8 cellular contexts compared by ENCODE assay signal in the genomic region with DNA sequence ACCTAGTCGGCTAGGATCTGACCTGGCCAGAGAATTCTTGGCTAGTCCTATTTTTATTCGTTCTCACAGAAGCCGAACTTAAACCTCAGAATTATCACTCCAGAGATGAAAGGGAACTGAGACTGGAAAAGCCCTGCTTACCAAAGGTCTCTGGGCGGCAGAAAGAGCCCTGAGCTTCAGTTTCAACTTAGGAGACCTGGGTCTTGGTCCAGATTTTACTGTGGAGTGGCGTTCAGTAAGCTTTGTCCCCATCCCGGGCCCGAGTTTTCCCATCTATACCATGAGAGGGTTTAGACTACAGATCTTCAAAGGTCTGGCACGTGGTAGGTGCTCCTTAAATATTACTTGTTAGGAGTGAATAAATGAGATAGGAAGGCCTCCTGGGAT. TPM values are rescaled to one million over a fixed set of nuclear protein-coding genes. Genes with fewer than 3 reads are reported as not detected.
A peak's percentile ranks its signal among the peaks of the same experiment; 100 is the strongest.
DNase-seq lines count a peak whose midpoint lies in the region; ATAC-seq and TF ChIP-seq lines count a peak whose summit lies in the region.

No MANE protein-coding gene starts in this region.

- H3K9me3 ChIP-seq in MM.1S (replicated peaks; ENCODE audit: insufficient read depth, low read length) = no peaks in the 10 kb centered on the region
- no peaks in the 10 kb centered on the region for H3K9me3 ChIP-seq in muscle layer of colon (ENCODE audit: low read length)

- H3K4me2 ChIP-seq in MM.1S (ENCODE audit: low read depth, low read length) = peak overlapping the region; percentile 96

- peaks cover 25% of the 10 kb centered on the region for H3K4me1 Mint-ChIP-seq in chondrocyte (ENCODE audit: low read depth)

- TF ChIP-seq CTCF in MM.1S (IDR thresholded peaks at IDR 0.05; ENCODE audit: low read length) (no peak), chondrocyte (IDR thresholded peaks at IDR 0.05) (no peak)

- ATAC-seq in esophagus mucosa = no peak

- H3K9ac ChIP-seq in MM.1S (ENCODE audit: low read length) (peak overlapping the region; percentile 77), muscle layer of colon (ENCODE audit: low read length) (peak overlapping the region; percentile 90)

- H2AFZ ChIP-seq in MM.1S (ENCODE audit: low read length) = peak overlapping the region; percentile 59

- peaks cover 41% of the 10 kb centered on the region for H3K79me2 ChIP-seq in MM.1S (ENCODE audit: low read length)

- H3K27me3 ChIP-seq in MM.1S (replicated peaks; ENCODE audit: insufficient read depth, low read length) (no peaks in the 10 kb centered on the region), muscle layer of colon (ENCODE audit: control insufficient read depth in 1 of 2, insufficient read depth in 2 of 2, low read length in 2 of 2) (no peaks in the 10 kb centered on the region)

- peak overlapping the region; percentile 90 for H3K27ac Mint-ChIP-seq in chondrocyte (ENCODE audit: unreplicated experiment)

- H4K20me1 ChIP-seq in MM.1S (ENCODE audit: insufficient read depth, low read length) = no peaks in the 10 kb centered on the region

- DNase-seq in stimulated activated CD4-positive, alpha-beta T cell treated with anti-CD3 and anti-CD28 coated beads, Interleukin-15, amount 100 ng/mL, for 24 hours = peak; percentile 11
- no peak for DNase-seq in stimulated activated CD4-positive, alpha-beta T cell treated with anti-CD3 and anti-CD28 coated beads, Interleukin-4, amount 100 ng/mL, for 24 hours
- DNase-seq in MM.1S (peak; percentile 35), chondrocyte (ENCODE audit: low spot score) (no peak), amniotic stem cell (lab: John Stamatoyannopoulos, UW) (no peak)
- DNase-seq in activated CD8-positive, alpha-beta memory T cell treated with anti-CD3 and anti-CD28 coated beads, Interleukin-2, amount 50 U/mL, for 48 hours = no peak

- H3K9me2 ChIP-seq in MM.1S (replicated peaks; ENCODE audit: insufficient read depth, low read length) = no peaks in the 10 kb centered on the region

- H3K4me3 Mint-ChIP-seq in chondrocyte (ENCODE audit: unreplicated experiment) = peak overlapping the region; percentile 97

- H3K36me3 ChIP-seq in MM.1S (replicated peaks; ENCODE audit: insufficient read depth, low read length) (no peaks in the 10 kb centered on the region), muscle layer of colon (ENCODE audit: insufficient read depth, low read length) (no peaks in the 10 kb centered on the region)

- peaks cover 7% of the 10 kb centered on the region; the same call in 1 of the 2 replicates for H3K4me1 ChIP-seq in MM.1S (ENCODE audit: low read length)
- H3K4me1 ChIP-seq in muscle layer of colon (ENCODE audit: insufficient read depth, low read length) = no peaks in the 10 kb centered on the region

- peaks cover 40% of the 10 kb centered on the region for H3F3A ChIP-seq in MM.1S (ENCODE audit: insufficient read depth, low read length)

- H3K9me3 Mint-ChIP-seq in chondrocyte (ENCODE audit: low read depth) = no peaks in the 10 kb centered on the region

- H3K4me3 ChIP-seq in MM.1S (ENCODE audit: low read length) (peak overlapping the region; percentile 86), muscle layer of colon (ENCODE audit: low read depth in 1 of 2, low read length in 2 of 2) (peak overlapping the region; percentile 63 to 90)

- no peaks in the 10 kb centered on the region for H3K36me3 Mint-ChIP-seq in chondrocyte (ENCODE audit: low read depth)

- H3K27ac ChIP-seq in MM.1S (ENCODE audit: low read length) (peak overlapping the region; percentile 75; the same call in 1 of the 2 replicates), muscle layer of colon (ENCODE audit: low read depth, low read length) (no peak overlapping the region)

- H3K27me3 Mint-ChIP-seq in chondrocyte (ENCODE audit: low read depth) = no peaks in the 10 kb centered on the region

RNA-seq across cellular contexts. Expression of a gene that starts 0.5 kb away (rescaled TPM):
- 9.4 to 14.1 TPM (median 9.6 TPM) in 3 replicates for total RNA-seq in chondrocyte
- total RNA-seq in esophagus mucosa = 2.7 TPM

RNA-seq across cellular contexts. Expression of a gene that starts 40.2 kb away (rescaled TPM):
- total RNA-seq in chondrocyte = 119 to 141 TPM (median 133 TPM) in 3 replicates
- total RNA-seq in esophagus mucosa = 76.8 TPM

RNA-seq across cellular contexts. Expression of a gene that starts 40.4 kb away (rescaled TPM):
- total RNA-seq in chondrocyte (8.0 to 13.2 TPM (median 8.1 TPM) in 3 replicates), esophagus mucosa (2.4 TPM)

Comparison
In these comparisons a context has a peak if more than half of its experiments do, and no peak if none do; other contexts are left out.
1. DNase-seq: peak in stimulated activated CD4-positive, alpha-beta T cell treated with anti-CD3 and anti-CD28 coated beads, Interleukin-15, amount 100 ng/mL, for 24 hours (single experiment) and MM.1S (single experiment); none in stimulated activated CD4-positive, alpha-beta T cell treated with anti-CD3 and anti-CD28 coated beads, Interleukin-4, amount 100 ng/mL, for 24 hours (single experiment), chondrocyte (single experiment), amniotic stem cell (single experiment) and activated CD8-positive, alpha-beta memory T cell treated with anti-CD3 and anti-CD28 coated beads, Interleukin-2, amount 50 U/mL, for 48 hours (single experiment).